21 cellular contexts compared by ENCODE assay signal in the genomic region with DNA sequence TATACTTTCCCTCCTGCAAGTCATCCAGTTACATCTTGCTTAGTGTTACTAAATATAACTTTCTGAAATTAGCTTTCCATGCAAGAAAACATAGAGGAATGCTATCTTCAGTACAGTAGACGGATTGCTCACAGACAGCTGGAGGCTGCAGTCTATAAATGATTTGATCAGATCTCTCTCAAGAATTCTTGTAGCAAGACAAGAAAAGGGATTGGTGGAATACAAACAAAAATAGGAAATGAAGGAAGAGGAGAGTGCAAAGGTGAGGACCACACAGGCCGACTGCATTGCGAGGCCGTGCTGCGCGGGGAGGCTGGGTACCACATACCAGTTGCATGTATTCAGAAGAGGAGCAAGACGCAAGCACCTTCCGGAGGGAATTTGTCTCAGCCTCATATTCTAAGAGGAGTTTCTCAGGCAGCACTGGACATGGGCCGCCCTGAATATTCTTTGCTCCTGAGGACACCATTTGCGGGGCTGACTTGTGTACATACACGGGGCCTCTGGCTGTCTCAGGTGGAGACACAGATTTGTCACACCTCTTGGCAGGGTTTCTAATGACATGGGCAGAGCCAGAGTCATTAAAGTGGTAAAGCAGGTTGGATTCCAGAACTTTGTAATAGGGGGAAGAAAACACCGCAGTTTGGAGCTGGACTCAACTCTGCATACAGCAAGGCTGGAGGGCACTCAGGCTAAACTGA. TPM values are rescaled to one million over a fixed set of nuclear protein-coding genes. Genes with fewer than 3 reads are reported as not detected.
A peak's percentile ranks its signal among the peaks of the same experiment; 100 is the strongest.
DNase-seq lines count a peak whose midpoint lies in the region; ATAC-seq, FAIRE-seq and TF ChIP-seq lines count a peak whose summit lies in the region.
"Had no signal": no experiment of that assay in that cellular context is flagged by ENCODE, and none has a peak within 500 bp of the region (broad histone marks: within the 10 kb centered on the region; RNA-seq: fewer than 3 reads in every experiment).

No MANE protein-coding gene starts in this region.

- TF ChIP-seq POLR2A in gastrocnemius medialis (IDR thresholded peaks at IDR 0.05), result no peak
- no peak for TF ChIP-seq POLR2A in GM12892 (IDR thresholded peaks at IDR 0.05; ENCODE audit: low read depth, low read length)

- DNase-seq in DMS53 (lab: John Stamatoyannopoulos, UW) (peak; percentile 5), DMS53 treated with DMSO at 0.1 percent for 48 hours (lab: John Stamatoyannopoulos, UW; ENCODE audit: unreplicated experiment) (no peak), brain microvascular endothelial cell (peak; percentile 67), left lobe of liver (ENCODE audit: low spot score) (no peak), gastrocnemius medialis (no peak), GM12892 (ENCODE audit: insufficient read length) (no peak), NK-92 (lab: John Stamatoyannopoulos, UW; ENCODE audit: unreplicated experiment) (no peak)
- no peak for DNase-seq in activated effector memory CD4-positive, alpha-beta T cell treated with Interleukin-2 at 50 U/mL for 16 hours
- DNase-seq: activated CD4-positive, alpha-beta T cell treated with anti-CD3 and anti-CD28 coated beads, Interleukin-2, amount 50 U/mL, for 48 hours; caudate nucleus; effector memory CD4-positive, alpha-beta T cell; GM23248; NCI-H2107; Peyer's patch; stimulated activated naive CD4-positive, alpha-beta T cell; SW 1271; trophoblast cell had no signal

- no peaks in the 10 kb centered on the region for H3K27me3 ChIP-seq in brain microvascular endothelial cell (replicated peaks)
- H3K27me3 ChIP-seq in gastrocnemius medialis, result no peaks in the 10 kb centered on the region
- H3K27me3 ChIP-seq: Peyer's patch had no signal

- ATAC-seq in left lobe of liver (peak; percentile 68), gastrocnemius medialis (peak; percentile 39 to 43)

- peaks cover 2 to 6% of the 10 kb centered on the region in 2 donors for H3K4me1 ChIP-seq in gastrocnemius medialis
- H3K4me1 ChIP-seq: parathyroid adenoma, Peyer's patch had no signal

- no peak for TF ChIP-seq CTCF in brain microvascular endothelial cell (IDR thresholded peaks at IDR 0.05; ENCODE audit: low read depth, low read length, missing control alignments)
- TF ChIP-seq CTCF in gastrocnemius medialis (IDR thresholded peaks at IDR 0.05 in 4 of 5, conservative IDR thresholded peaks at IDR 0.05 in 1 of 5), result no peak

- intact Hi-C loops in gastrocnemius medialis (cut with DNase I; ENCODE audit: low total_unique reads), result no loop called here

- no peak overlapping the region for H3K4me3 ChIP-seq in brain microvascular endothelial cell (ENCODE audit: low read depth, low read length)
- no peak overlapping the region for H3K4me3 ChIP-seq in gastrocnemius medialis
- H3K4me3 ChIP-seq: GM23248, Peyer's patch had no signal

- H3K9me3 ChIP-seq in gastrocnemius medialis, result no peaks in the 10 kb centered on the region
- H3K9me3 ChIP-seq: Peyer's patch had no signal

- peak overlapping the region; percentile 44 for H3K27ac ChIP-seq in brain microvascular endothelial cell
- H3K27ac ChIP-seq in gastrocnemius medialis, result peak overlapping the region in 1 of 4 donors; percentile 39
- H3K27ac ChIP-seq: 22Rv1, GM23248, parathyroid adenoma, Peyer's patch had no signal

- in situ Hi-C loops in brain microvascular endothelial cell (cut with HindIII; ENCODE audit: low pct_ligation_motif_present, low sequenced_read_pairs), result no loop called here
- in situ Hi-C loops in gastrocnemius medialis (cut with MboI; ENCODE audit: low sequenced_read_pairs in 4 of 4), result no loop called here

- FAIRE-seq in GM12892 (lab: Jason Lieb, UNC), result no peak

- H3K36me3 ChIP-seq in brain microvascular endothelial cell (replicated peaks) (no peaks in the 10 kb centered on the region), gastrocnemius medialis (peaks cover 0 to 9% of the 10 kb centered on the region in 2 donors)

RNA-seq across cellular contexts. Expression of a gene that starts 22.7 kb away (rescaled TPM):
- total RNA-seq in left lobe of liver (0.43 TPM), gastrocnemius medialis (1 to 10 TPM in 1 of 4 donors, under 1 TPM in 1, not detected in 2; 0.16 to 1.0 TPM)
- polyA plus RNA-seq in GM12892 (2012; ENCODE audit: missing spikeins), result not detected
- total RNA-seq: GM23248, Peyer's patch had no signal
- polyA plus RNA-seq: BJ, GM23248, IgD-negative memory B cell had no signal

Comparison
In these comparisons a context has a peak if more than half of its experiments do, and no peak if none do; other contexts are left out.
1. DNase-seq: peak in DMS53 (single experiment) and brain microvascular endothelial cell (single experiment); none in DMS53 treated with DMSO at 0.1 percent for 48 hours (single experiment), left lobe of liver (single experiment), gastrocnemius medialis (0 of 2), GM12892 (single experiment), activated effector memory CD4-positive, alpha-beta T cell treated with Interleukin-2 at 50 U/mL for 16 hours (single experiment) and NK-92 (single experiment).